30 cellular contexts compared by ENCODE assay signal in genomic region chr12:115461401-115461800, GRCh38.
"Had no signal": no experiment of that assay in that cellular context is flagged by ENCODE, and none has a peak within 500 bp of the region (broad histone marks: within the 10 kb centered on the region; RNA-seq: fewer than 3 reads in every experiment).

No MANE protein-coding gene starts in this region.

- DNase-seq: activated CD4-positive, alpha-beta memory T cell treated with anti-CD3 and anti-CD28 coated beads for 36 hours; activated CD4-positive, alpha-beta T cell treated with anti-CD3 and anti-CD28 coated beads for 36 hours; activated CD4-positive, alpha-beta T cell treated with anti-CD3 and anti-CD28 coated beads, Interleukin-2, amount 10 ng/mL, durations not matched to agents 24 days and 14 days; activated CD4-positive, CD25-positive, alpha-beta regulatory T cell; activated CD4-positive, CD25-positive, alpha-beta regulatory T cell treated with anti-CD3 and anti-CD28 coated beads, Interleukin-2, amount 50 U/mL, for 72 hours; activated CD8-positive, alpha-beta memory T cell treated with anti-CD3 and anti-CD28 coated beads, Interleukin-2, amount 10 ng/mL, durations not matched to agents 7 days and 5 days; activated CD8-positive, alpha-beta memory T cell treated with anti-CD3 and anti-CD28 coated beads, Interleukin-2, amount 50 U/mL, for 48 hours; activated CD8-positive, alpha-beta T cell treated with anti-CD3 and anti-CD28 coated beads, Interleukin-2, amount 10 ng/mL, durations not matched to agents 7 days and 5 days; activated gamma-delta T cell; activated naive CD4-positive, alpha-beta T cell; activated naive CD4-positive, alpha-beta T cell treated with anti-CD3 and anti-CD28 coated beads, Interleukin-2, amount 10 ng/mL, durations not matched to agents 7 days and 5 days; activated naive CD8-positive, alpha-beta T cell treated with anti-CD3 and anti-CD28 coated beads, Interleukin-2, amount 10 ng/mL, durations not matched to agents 7 days and 5 days; activated T-cell treated with anti-CD3 and anti-CD28 coated beads for 4 hours; activated T-cell treated with anti-CD3 and anti-CD28 coated beads, Interleukin-2, amount 50 U/mL, for 24 hours; activated T-cell treated with anti-CD3 and anti-CD28 coated beads, Interleukin-2, amount 50 U/mL, for 72 hours; central memory CD4-positive, alpha-beta T cell; cerebellar nuclear complex; dorsolateral prefrontal cortex; effector memory CD4-positive, alpha-beta T cell; endodermal cell; erythroblast; foreskin keratinocyte; heart right ventricle; T-helper 2 cell had no signal

- H3K27ac ChIP-seq: ascending aorta, breast epithelium, cardiac muscle cell, coronary artery, dorsolateral prefrontal cortex, esophagus muscularis mucosa, foreskin keratinocyte, gastroesophageal sphincter, heart right ventricle had no signal
